In genomic region chr14:90812109-90812508, GRCh38 we compare ENCODE assay signal across 17 cellular contexts. TPM values are rescaled to one million over a fixed set of nuclear protein-coding genes. Genes with fewer than 3 reads are reported as not detected.
DNase-seq lines count a peak whose midpoint lies in the region; ATAC-seq, FAIRE-seq and TF ChIP-seq lines count a peak whose summit lies in the region.
"Had no signal": no experiment of that assay in that cellular context is flagged by ENCODE, and none has a peak within 500 bp of the region (broad histone marks: within the 10 kb centered on the region; RNA-seq: fewer than 3 reads in every experiment).

No MANE protein-coding gene starts in this region.

- H3K79me1 ChIP-seq in H9 (ENCODE audit: insufficient read depth, low read depth, low read length, poor library complexity, severe bottlenecking), result no peaks in the 10 kb centered on the region

- no peak overlapping the region for H2AK5ac ChIP-seq in H9 (ENCODE audit: insufficient read length, low read length)

- H3K27ac ChIP-seq in K562 (ENCODE audit: extremely low read depth, low read depth, low read length) (no peak overlapping the region), HepG2 (ENCODE audit: extremely low read length, insufficient read depth, low read length) (no peak overlapping the region), heart right ventricle (no peak overlapping the region), H9 (ENCODE audit: insufficient read length, low read depth, low read length) (no peak overlapping the region)
- H3K27ac ChIP-seq: BLaER1 treated with 17β-estradiol and CSF1 and Interleukin-3, amounts not matched to agents 10 nM and 100 nM; HL-60 had no signal

- FAIRE-seq in K562 (lab: Jason Lieb, UNC) (no peak), HepG2 (lab: Jason Lieb, UNC) (no peak)
- FAIRE-seq: GM12878, GM18507 had no signal

- H3K27ac Mint-ChIP-seq in neural crest cell (ENCODE audit: unreplicated experiment) (no peak overlapping the region), H9 (no peak overlapping the region)
- no peak overlapping the region for H3K27ac Mint-ChIP-seq in activated naive CD4-positive, alpha-beta T cell treated with anti-CD3 and anti-CD28 coated beads, Interleukin-2, amount 50 U/mL, for 72 hours
- H3K27ac Mint-ChIP-seq: CD4-positive, CD25-positive, alpha-beta regulatory T cell; HFFc6 had no signal

- H3K4me1 ChIP-seq in Loucy (ENCODE audit: insufficient read depth, low read length, poor library complexity, severe bottlenecking) (peaks cover 83% of the 10 kb centered on the region), K562 (replicated peaks in 1 of 2; ENCODE audit: control insufficient read depth in 2 of 2, insufficient read depth in 2 of 2, low read length in 2 of 2) (peaks cover 42 to 50% of the 10 kb centered on the region in 2 experiments), HepG2 (ENCODE audit: insufficient read depth, low read length) (peaks cover 19% of the 10 kb centered on the region), heart right ventricle (peaks cover 3 to 74% (median 41%) of the 10 kb centered on the region in 9 donors), H9 (ENCODE audit: insufficient read depth, low read length) (no peaks in the 10 kb centered on the region)

- H3K4me3 ChIP-seq in Loucy (ENCODE audit: low read length, poor library complexity, severe bottlenecking), result no peak overlapping the region
- no peak overlapping the region for H3K4me3 ChIP-seq in K562
- no peak overlapping the region for H3K4me3 ChIP-seq in HepG2 (replicated peaks in 1 of 3; ENCODE audit: insufficient read depth in 1 of 3, low read depth in 2 of 3, low read length in 3 of 3)
- no peak overlapping the region for H3K4me3 ChIP-seq in heart right ventricle
- H3K4me3 ChIP-seq: BLaER1 treated with 17β-estradiol and CSF1 and Interleukin-3, amounts not matched to agents 10 nM and 100 nM; GM12878 had no signal

- H2BK20ac ChIP-seq in H9 (ENCODE audit: low read depth, low read length, poor library complexity, severe bottlenecking), result no peak overlapping the region

- no peaks in the 10 kb centered on the region for H3K9me2 ChIP-seq in Loucy (replicated peaks; ENCODE audit: low read depth, low read length)

- ATAC-seq in K562 (no peak), HepG2 (no peak), heart right ventricle (no peak)
- no peak for ATAC-seq in activated naive CD4-positive, alpha-beta T cell treated with anti-CD3 and anti-CD28 coated beads, Interleukin-2, amount 50 U/mL, for 72 hours
- ATAC-seq: GM12878 had no signal

- H3K9me3 ChIP-seq in Loucy (ENCODE audit: insufficient read depth, low read depth, low read length), result no peaks in the 10 kb centered on the region
- no peaks in the 10 kb centered on the region for H3K9me3 ChIP-seq in K562 (replicated peaks; ENCODE audit: control insufficient read depth, insufficient read depth, low read depth, low read length)
- H3K9me3 ChIP-seq in HepG2 (ENCODE audit: low read length), result no peaks in the 10 kb centered on the region
- no peaks in the 10 kb centered on the region for H3K9me3 ChIP-seq in heart right ventricle
- H3K9me3 ChIP-seq in H9 (ENCODE audit: control insufficient read depth, low read depth, low read length), result no peaks in the 10 kb centered on the region
- H3K9me3 ChIP-seq: BLaER1 treated with 17β-estradiol and CSF1 and Interleukin-3, amounts not matched to agents 10 nM and 100 nM had no signal

- TF ChIP-seq RAD21 in K562 (CRISPR knock-in tag; conservative IDR thresholded peaks at IDR 0.05 in 1 of 2, IDR thresholded peaks at IDR 0.05 in 1 of 2) (no peak), HepG2 (CRISPR knock-in tag; IDR thresholded peaks at IDR 0.05) (no peak)

- no peaks in the 10 kb centered on the region for H3K9me3 Mint-ChIP-seq in neural crest cell
- no peaks in the 10 kb centered on the region for H3K9me3 Mint-ChIP-seq in H9
- no peaks in the 10 kb centered on the region for H3K9me3 Mint-ChIP-seq in activated naive CD4-positive, alpha-beta T cell treated with anti-CD3 and anti-CD28 coated beads, Interleukin-2, amount 50 U/mL, for 72 hours
- H3K9me3 Mint-ChIP-seq: HFFc6 had no signal

- no peak overlapping the region for H3K23ac ChIP-seq in H9 (ENCODE audit: insufficient read length, low read depth, low read length)

- BruUV-seq in K562 (replicated peaks; lab: Mats Ljungman, UMichigan) (no TSS peak), HepG2 (replicated peaks; lab: Mats Ljungman, UMichigan) (no TSS peak)

- H3F3A ChIP-seq in Loucy (ENCODE audit: low read depth), result no peaks in the 10 kb centered on the region

- intact Hi-C loops in K562 (cut with micrococcal nuclease), result no loop called here
- intact Hi-C loops in HepG2 (cut with micrococcal nuclease; ENCODE audit: unreplicated experiment), result no loop called here
- intact Hi-C loops in heart right ventricle (cut with DNase I), result loop anchor here in 1 of 10 donors (5.0 kb wide), 1 partner anchor 50 kb away; no protein-coding TSS in a partner anchor

- H4K20me1 ChIP-seq in Loucy (ENCODE audit: insufficient read depth, low read length, poor library complexity, severe bottlenecking), result no peaks in the 10 kb centered on the region
- no peaks in the 10 kb centered on the region for H4K20me1 ChIP-seq in K562 (replicated peaks; ENCODE audit: control insufficient read depth, insufficient read depth, low read length)
- no peaks in the 10 kb centered on the region for H4K20me1 ChIP-seq in HepG2 (ENCODE audit: insufficient read depth, low read length)
- no peaks in the 10 kb centered on the region for H4K20me1 ChIP-seq in H9 (ENCODE audit: control insufficient read depth, insufficient read depth, insufficient read length)

- 60% methylated on average over 3 of the region's 5 CpGs for WGBS in K562 (ENCODE audit: insufficient coverage, low coverage, missing lambda C conversion rate)
- WGBS in HepG2 (ENCODE audit: low lambda C conversion rate), result no CpG with 5 or more reads among the region's 5 CpGs
- 89 to 93% methylated on average over 5 of the region's 5 CpGs for WGBS in heart right ventricle, 2 donors
- WGBS in H9 (ENCODE audit: extremely low coverage, insufficient read length, low lambda C conversion rate), result no CpG with 5 or more reads among the region's 5 CpGs

- no peaks in the 10 kb centered on the region for H3K27me3 ChIP-seq in Loucy (ENCODE audit: insufficient read depth, low read length, poor library complexity, severe bottlenecking)
- H3K27me3 ChIP-seq in K562 (ENCODE audit: control insufficient read depth in 2 of 2, insufficient read depth in 2 of 2, low read length in 2 of 2), result no peaks in the 10 kb centered on the region
- H3K27me3 ChIP-seq in HepG2 (ENCODE audit: control insufficient read depth in 1 of 2, insufficient read depth in 2 of 2, low read length in 2 of 2), result peaks cover 1 to 20% of the 10 kb centered on the region in 2 experiments
- no peaks in the 10 kb centered on the region for H3K27me3 ChIP-seq in heart right ventricle
- H3K27me3 ChIP-seq in H9 (ENCODE audit: insufficient read depth, low read length), result no peaks in the 10 kb centered on the region
- H3K27me3 ChIP-seq: BLaER1 treated with 17β-estradiol and CSF1 and Interleukin-3, amounts not matched to agents 10 nM and 100 nM had no signal

- no peak overlapping the region for H2BK12ac ChIP-seq in H9 (ENCODE audit: insufficient read length, low read depth, low read length)

- in situ Hi-C loops in K562 (cut with MboI), result no loop called here
- in situ Hi-C loops in HepG2 (cut with HindIII; ENCODE audit: extremely low pct_ligation_motif_present, low pct_unique_long_range_greater_than_20kb), result no loop called here

- H4K91ac ChIP-seq in H9 (ENCODE audit: insufficient read length, low read depth, low read length), result no peak overlapping the region

- no peak overlapping the region for H4K8ac ChIP-seq in H9 (replicated peaks; ENCODE audit: insufficient read length, low read depth, low read length)

- H2BK5ac ChIP-seq in H9 (ENCODE audit: insufficient read length, low read length), result no peak overlapping the region

- H2BK15ac ChIP-seq in H9 (ENCODE audit: low read depth, low read length), result no peak overlapping the region

- H3K14ac ChIP-seq in H9 (ENCODE audit: insufficient read depth, low read length), result no peak overlapping the region

- TF ChIP-seq EP300 in K562 (IDR thresholded peaks at IDR 0.05; ENCODE audit: low read length) (no peak), HepG2 (IDR thresholded peaks at IDR 0.05; ENCODE audit: low read depth in 2 of 2, low read length in 2 of 2) (no peak), HepG2 (CRISPR knock-in tag; IDR thresholded peaks at IDR 0.05; ENCODE audit: borderline replicate concordance) (no peak)

- CTCF ChIA-PET in K562 (lab: Yijun Ruan, JAX; ENCODE audit: low intra/inter-chr PET ratio) (no interaction called here), HepG2 (lab: Yijun Ruan, JAX; ENCODE audit: low intra/inter-chr PET ratio, low total read pairs) (no interaction called here)

- H3K36me3 Mint-ChIP-seq in neural crest cell (ENCODE audit: low read depth) (no peaks in the 10 kb centered on the region), H9 (ENCODE audit: insufficient read depth in 1 of 3, low read depth in 3 of 3) (no peaks in the 10 kb centered on the region; a peak in 1 of 7 replicates)
- no peaks in the 10 kb centered on the region for H3K36me3 Mint-ChIP-seq in activated naive CD4-positive, alpha-beta T cell treated with anti-CD3 and anti-CD28 coated beads, Interleukin-2, amount 50 U/mL, for 72 hours
- H3K36me3 Mint-ChIP-seq: CD4-positive, CD25-positive, alpha-beta regulatory T cell had no signal

- POLR2A ChIA-PET in K562 (lab: Yijun Ruan, JAX), result interaction anchor here (0.6 kb wide), 2 partner anchors 16 to 38 kb away, joined by 3 read pairs; no protein-coding TSS in a partner anchor
- POLR2A ChIA-PET in HepG2 (lab: Yijun Ruan, JAX), result no interaction called here

- H3K23me2 ChIP-seq in H9 (ENCODE audit: insufficient read length, low read depth, low read length, poor library complexity, severe bottlenecking), result peaks cover 4% of the 10 kb centered on the region

- no peaks in the 10 kb centered on the region for H3K36me3 ChIP-seq in Loucy (ENCODE audit: insufficient read depth, low read length)
- H3K36me3 ChIP-seq in K562 (ENCODE audit: control insufficient read depth, insufficient read depth, low read length), result peaks cover 5% of the 10 kb centered on the region; the same call in 1 of the 3 replicates
- H3K36me3 ChIP-seq in HepG2 (replicated peaks in 1 of 2; ENCODE audit: control insufficient read depth in 1 of 2, insufficient read depth in 2 of 2, low read length in 2 of 2), result no peaks in the 10 kb centered on the region
- no peaks in the 10 kb centered on the region for H3K36me3 ChIP-seq in heart right ventricle
- H3K36me3 ChIP-seq: BLaER1 treated with 17β-estradiol and CSF1 and Interleukin-3, amounts not matched to agents 10 nM and 100 nM had no signal

- H2BK120ac ChIP-seq in H9 (ENCODE audit: low read depth, low read length, poor library complexity, severe bottlenecking), result no peak overlapping the region

- H3K4me1 Mint-ChIP-seq in neural crest cell, result peaks cover 36% of the 10 kb centered on the region
- peaks cover 9 to 11% of the 10 kb centered on the region in 2 experiments for H3K4me1 Mint-ChIP-seq in H9

- H3K4me2 ChIP-seq in Loucy (ENCODE audit: low read depth, low read length, poor library complexity, severe bottlenecking) (peak overlapping the region; percentile 87), K562 (ENCODE audit: insufficient read depth, low read length) (no peak overlapping the region), HepG2 (ENCODE audit: low read depth, low read length) (no peak overlapping the region), H9 (ENCODE audit: insufficient read depth, insufficient read length, low read length) (no peak overlapping the region)
- H3K4me2 ChIP-seq: BLaER1 treated with 17β-estradiol and CSF1 and Interleukin-3, amounts not matched to agents 10 nM and 100 nM had no signal

- no peak overlapping the region for H3K56ac ChIP-seq in H9 (ENCODE audit: insufficient read length, low read depth, low read length)

- no peak for TF ChIP-seq POLR2A in K562 (conservative IDR thresholded peaks at IDR 0.05)
- no peak for TF ChIP-seq POLR2A in HepG2 (IDR thresholded peaks at IDR 0.05; ENCODE audit: insufficient read depth in 1 of 2, low read depth in 2 of 2, low read length in 2 of 2)

- DNase-seq in K562 (ENCODE audit: extremely low read depth in 1 of 4, low spot score in 3 of 4) (no peak), HepG2 (ENCODE audit: low spot score) (no peak), neural crest cell (ENCODE audit: low read depth, low spot score) (no peak), heart right ventricle (no peak), H9 (no peak)
- no peak for DNase-seq in activated naive CD4-positive, alpha-beta T cell treated with anti-CD3 and anti-CD28 coated beads, Interleukin-2, amount 50 U/mL, for 72 hours (ENCODE audit: low spot score in 2 of 2)
- DNase-seq: ACHN; CD4-positive, CD25-positive, alpha-beta regulatory T cell; DMS53; GOT3; HCEC 1CT; HFFc6 had no signal

- H3K27me3 Mint-ChIP-seq in neural crest cell (ENCODE audit: low read depth) (no peaks in the 10 kb centered on the region), H9 (ENCODE audit: low read depth) (peaks cover 16% of the 10 kb centered on the region)

- H3K79me2 ChIP-seq in Loucy (ENCODE audit: insufficient read depth, low read length) (peaks cover 86% of the 10 kb centered on the region), K562 (ENCODE audit: control insufficient read depth, insufficient read depth, low read length) (peaks cover 89% of the 10 kb centered on the region), HepG2 (ENCODE audit: insufficient read depth, low read length) (no peaks in the 10 kb centered on the region), H9 (ENCODE audit: insufficient read depth, low read length) (no peaks in the 10 kb centered on the region)

- no peak overlapping the region for H3K18ac ChIP-seq in H9 (ENCODE audit: insufficient read length, low read depth, low read length)

- H3K4ac ChIP-seq in H9 (ENCODE audit: low read depth, low read length), result no peak overlapping the region

- H3K9me1 ChIP-seq in K562 (ENCODE audit: control insufficient read depth, insufficient read depth, low read length), result no peaks in the 10 kb centered on the region

- H3K4me3 Mint-ChIP-seq in neural crest cell (peak overlapping the region; percentile 12), H9 (no peak overlapping the region)
- H3K4me3 Mint-ChIP-seq: HFFc6 had no signal

- no peak for TF ChIP-seq CTCF in Loucy (conservative IDR thresholded peaks at IDR 0.05; ENCODE audit: low read length)
- no peak for TF ChIP-seq CTCF in K562 (IDR thresholded peaks at IDR 0.05 in 2 of 3, conservative IDR thresholded peaks at IDR 0.05 in 1 of 3; ENCODE audit: insufficient read depth in 2 of 3, low read depth in 1 of 3, low read length in 3 of 3)
- TF ChIP-seq CTCF in HepG2 (CRISPR knock-in tag; IDR thresholded peaks at IDR 0.05), result no peak
- TF ChIP-seq CTCF in neural crest cell (conservative IDR thresholded peaks at IDR 0.05), result no peak
- no peak for TF ChIP-seq CTCF in heart right ventricle (IDR thresholded peaks at IDR 0.05)
- TF ChIP-seq CTCF in H9 (conservative IDR thresholded peaks at IDR 0.05), result no peak

- H3T11ph ChIP-seq in H9 (ENCODE audit: low read length), result no peak overlapping the region

- no peak overlapping the region for H2AFZ ChIP-seq in Loucy (ENCODE audit: low read length)
- no peak overlapping the region for H2AFZ ChIP-seq in K562 (ENCODE audit: low read depth, low read length)
- no peak overlapping the region for H2AFZ ChIP-seq in HepG2 (ENCODE audit: low read length)
- H2AFZ ChIP-seq in H9 (ENCODE audit: low read length), result no peak overlapping the region

- H3K9ac ChIP-seq in Loucy (ENCODE audit: low read depth, low read length, poor library complexity, severe bottlenecking) (no peak overlapping the region), K562 (ENCODE audit: insufficient read depth in 1 of 2, low read depth in 2 of 2, low read length in 2 of 2) (peak overlapping the region in 1 of 2 experiments; percentile 77; a peak in 2 of 4 replicates), HepG2 (ENCODE audit: insufficient read depth, low read depth, low read length) (no peak overlapping the region), H9 (ENCODE audit: extremely low read depth, insufficient read length, low read length) (no peak overlapping the region)
- H3K9ac ChIP-seq: BLaER1 treated with 17β-estradiol and CSF1 and Interleukin-3, amounts not matched to agents 10 nM and 100 nM had no signal

- H4K5ac ChIP-seq in H9 (ENCODE audit: insufficient read length, low read depth, low read length), result no peak overlapping the region

RNA-seq across cellular contexts. Expression of gene TTC7B, which starts 4.1 kb away (rescaled TPM):
- 118 and 173 TPM in 2 replicates for total RNA-seq in K562 (2011; cell fraction: chromatin; rRNA removed; ENCODE audit: low replicate concordance)
- 48.5 and 49.9 TPM in 2 replicates for total RNA-seq in K562 (2011; cell fraction: nucleolus; rRNA removed)
- total RNA-seq in K562 (2011; cell fraction: nucleoplasm; rRNA removed), result 66.6 and 71.6 TPM in 2 replicates
- total RNA-seq in K562 (2014; rRNA removed) (36.7 and 37.3 TPM in 2 replicates), K562 (2014; rRNA removed; fragmentation: Illumina TruSeq; extraction: Trizol) (25.7 and 27.4 TPM in 2 replicates), K562 (2015; rRNA removed; fragmentation: Illumina TruSeq; extraction: Trizol) (21.9 and 24.0 TPM in 2 replicates), K562 (2021) (77.2 and 77.7 TPM in 2 replicates), HepG2 (2016; rRNA removed; fragmentation: Illumina TruSeq; extraction: Trizol) (1.3 and 2.4 TPM in 2 replicates), neural crest cell (54.8 and 56.4 TPM in 2 replicates), heart right ventricle (10 to 100 TPM; 59.1 to 79.4 (median 66.6) TPM), H9 (2021) (30.3 and 33.7 TPM in 2 replicates)
- polyA plus RNA-seq in K562 (2011; rRNA removed) (43.3 and 50.2 TPM in 2 replicates), K562 (2014; fragmentation: Illumina TruSeq; extraction: Trizol) (40.1 and 41.6 TPM in 2 replicates), K562 (2014; fragmentation: Nextera tagmentation; extraction: Ambion mirVana) (1 to 10 TPM; 2.2 to 2.5 TPM), K562 (2014; rRNA removed) (34.3 and 37.1 TPM in 2 replicates), HepG2 (2011; rRNA removed) (3.2 and 4.5 TPM in 2 replicates), heart right ventricle (10 to 100 TPM; 23.0 to 23.5 TPM)
- polyA plus RNA-seq in K562 (2011; cell fraction: cytosol; rRNA removed), result 38.9 and 74.2 TPM in 2 replicates
- 51.9 and 63.4 TPM in 2 replicates for polyA plus RNA-seq in K562 (2011; cell fraction: nucleus; rRNA removed)
- 41.2 and 101 TPM in 2 replicates for polyA plus RNA-seq in K562 (2012)
- 70.1 and 70.2 TPM in 2 replicates for polyA minus RNA-seq in K562 (2011; rRNA and poly(A)+ RNA removed)
- 70.3 and 94.5 TPM in 2 replicates for polyA minus RNA-seq in K562 (2011; cell fraction: cytosol; rRNA and poly(A)+ RNA removed)
- 45.9 and 78.4 TPM in 2 replicates for polyA minus RNA-seq in K562 (2011; cell fraction: nucleus; rRNA and poly(A)+ RNA removed)
- 2.6 and 3.2 TPM in 2 replicates for total RNA-seq in HepG2 (2016; cell fraction: cytosol; rRNA removed; fragmentation: Illumina TruSeq; extraction: Trizol; ENCODE audit: low read depth)
- 2.0 TPM in 2 replicates for total RNA-seq in HepG2 (2016; cell fraction: insoluble cytoplasmic fraction; rRNA removed; fragmentation: Illumina TruSeq; extraction: Trizol)
- 7.9 and 8.4 TPM in 2 replicates for total RNA-seq in HepG2 (2016; cell fraction: membrane; rRNA removed; fragmentation: Illumina TruSeq; extraction: Trizol)
- total RNA-seq in HepG2 (2016; cell fraction: nucleus; rRNA removed; fragmentation: Illumina TruSeq; extraction: Trizol), result 1.1 and 2.2 TPM in 2 replicates
- 2.5 and 3.9 TPM in 2 replicates for polyA plus RNA-seq in HepG2 (2011; cell fraction: cytosol; rRNA removed)
- polyA plus RNA-seq in HepG2 (2011; cell fraction: nucleus; rRNA removed), result 2.6 and 2.8 TPM in 2 replicates
- polyA plus RNA-seq in HepG2 (2012), result 3.0 and 5.4 TPM in 2 replicates
- polyA plus RNA-seq in HepG2 (2016; cell fraction: cytosol; fragmentation: Illumina TruSeq; extraction: Trizol; ENCODE audit: low read depth), result 4.6 and 7.5 TPM in 2 replicates
- 3.9 and 4.3 TPM in 2 replicates for polyA plus RNA-seq in HepG2 (2016; cell fraction: insoluble cytoplasmic fraction; fragmentation: Illumina TruSeq; extraction: Trizol; ENCODE audit: low read depth)
- 8.4 and 12.0 TPM in 2 replicates for polyA plus RNA-seq in HepG2 (2016; cell fraction: membrane; fragmentation: Illumina TruSeq; extraction: Trizol; ENCODE audit: low read depth)
- 3.6 and 5.4 TPM in 2 replicates for polyA plus RNA-seq in HepG2 (2016; cell fraction: nucleus; fragmentation: Illumina TruSeq; extraction: Trizol; ENCODE audit: insufficient read depth, low read depth)
- 6.2 and 22.2 TPM in 2 replicates for polyA minus RNA-seq in HepG2 (2011; rRNA and poly(A)+ RNA removed; ENCODE audit: low replicate concordance)
- 4.2 and 9.8 TPM in 2 replicates for polyA minus RNA-seq in HepG2 (2011; cell fraction: cytosol; rRNA and poly(A)+ RNA removed)
- polyA minus RNA-seq in HepG2 (2011; cell fraction: nucleus; rRNA and poly(A)+ RNA removed), result 1.8 and 3.2 TPM in 2 replicates
- 1 to 10 TPM; 7.2 to 9.1 TPM for total RNA-seq in activated naive CD4-positive, alpha-beta T cell treated with anti-CD3 and anti-CD28 coated beads, Interleukin-2, amount 50 U/mL, for 72 hours
